Comparison of ENCODE assay signal across 15 cellular contexts in genomic region chr2:226971770-226972169, GRCh38.
A peak's percentile ranks its signal among the peaks of the same experiment; 100 is the strongest.
DNase-seq lines count a peak whose midpoint lies in the region; ATAC-seq and FAIRE-seq lines count a peak whose summit lies in the region.
"Had no signal": no experiment of that assay in that cellular context is flagged by ENCODE, and none has a peak within 500 bp of the region (broad histone marks: within the 10 kb centered on the region; RNA-seq: fewer than 3 reads in every experiment).

No MANE protein-coding gene starts in this region.

- peak; percentile 68 for FAIRE-seq in GM18507 (lab: Jason Lieb, UNC)

- no peak for DNase-seq in GM18507 (ENCODE audit: extremely low spot score, insufficient read length, low read depth)
- DNase-seq in memory B cell (ENCODE audit: low spot score in 2 of 2): peak in 1 of 2 donors; percentile 4
- no peak for DNase-seq in HuH-7 (ENCODE audit: low spot score)
- no peak for DNase-seq in KBM-7
- no peak for DNase-seq in NCI-H69 (lab: John Stamatoyannopoulos, UW)
- DNase-seq: activated gamma-delta T cell; DMS79 treated with DMSO at 0.1 percent for 48 hours; effector memory CD4-positive, alpha-beta T cell; NCI-H1092; SHP77; T1000; transverse colon had no signal

- H3K4me1 Mint-ChIP-seq in memory B cell: peaks cover 25% of the 10 kb centered on the region

- peak overlapping the region; percentile 87 for H3K4me3 Mint-ChIP-seq in memory B cell
- H3K4me3 Mint-ChIP-seq: brain had no signal

- no peaks in the 10 kb centered on the region for H3K9me3 Mint-ChIP-seq in memory B cell

- peaks cover 18% of the 10 kb centered on the region for H3K36me3 Mint-ChIP-seq in memory B cell

- peak overlapping the region; percentile 93 for H3K27ac Mint-ChIP-seq in memory B cell
- H3K27ac Mint-ChIP-seq: brain had no signal

- ATAC-seq in GM21390 (IDR thresholded peaks at IDR 0.05; ENCODE audit: unreplicated experiment) (peak; percentile 40), HG03342 (IDR thresholded peaks at IDR 0.05; ENCODE audit: unreplicated experiment) (peak; percentile 37), memory B cell (ENCODE audit: low read depth) (peak; percentile 44)

- no peaks in the 10 kb centered on the region for H3K27me3 Mint-ChIP-seq in memory B cell
- H3K27me3 Mint-ChIP-seq: brain had no signal

- in situ Hi-C loops in KBM-7 (cut with MboI; ENCODE audit: low pct_unique_long_range_greater_than_20kb, low sequenced_read_pairs): no loop called here
